Comparison of ENCODE assay signal across 8 cellular contexts in the genomic region with DNA sequence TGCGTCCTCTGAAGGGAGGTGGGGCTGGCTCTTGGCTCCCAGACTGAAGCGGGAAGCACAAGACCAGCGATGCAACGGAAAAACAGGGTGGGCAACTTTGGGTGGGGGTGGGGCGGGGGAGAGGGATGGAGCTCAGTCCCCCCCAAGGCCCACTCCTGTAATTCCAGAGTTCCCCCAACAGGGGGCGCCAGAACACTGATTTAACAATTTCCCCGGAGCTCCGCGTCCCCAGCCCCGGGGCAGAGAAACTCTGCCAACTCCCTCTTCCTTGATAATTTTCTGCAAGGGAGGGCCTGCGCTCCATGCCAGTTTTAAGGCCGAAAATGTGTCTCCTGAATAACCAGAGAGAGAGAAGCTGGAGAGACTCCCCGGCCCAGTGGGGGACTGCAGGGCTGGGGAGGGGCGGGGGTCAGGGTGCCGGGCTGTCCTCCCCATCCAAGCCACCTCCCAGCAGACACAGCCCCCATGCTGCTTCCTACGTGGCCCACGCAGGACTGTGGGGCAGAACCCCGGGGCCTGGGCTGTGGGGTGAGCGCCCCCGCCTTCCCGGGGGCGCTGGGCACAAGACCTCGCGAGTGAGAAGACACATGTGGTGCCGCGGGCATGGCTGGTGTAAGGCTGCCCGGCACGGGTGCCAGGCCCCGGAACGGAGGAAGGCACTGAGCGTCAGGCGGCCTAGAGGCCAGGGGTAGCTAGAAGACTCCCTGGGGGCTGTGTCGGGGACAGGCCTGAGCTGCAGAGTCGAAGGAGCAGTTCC. TPM values are rescaled to one million over a fixed set of nuclear protein-coding genes. Genes with fewer than 3 reads are reported as not detected.
DNase-seq lines count a peak whose midpoint lies in the region; ATAC-seq and TF ChIP-seq lines count a peak whose summit lies in the region.

No MANE protein-coding gene starts in this region.

- H3K9me3 ChIP-seq in lung (ENCODE audit: control insufficient read depth in 2 of 2, insufficient read depth in 1 of 2, low read length in 1 of 2): no peaks in the 10 kb centered on the region

- no peaks in the 10 kb centered on the region for H3K4me1 ChIP-seq in lung (ENCODE audit: control insufficient read depth in 2 of 2, insufficient read depth in 2 of 2, low read length in 2 of 2)

- ATAC-seq in lung (ENCODE audit: insufficient read depth, low FRiP score) (no peak), GM19452 (IDR thresholded peaks at IDR 0.05; ENCODE audit: unreplicated experiment) (no peak)

- WGBS in lung, 2 donors: 54 to 58% methylated on average over 34 of the region's 34 CpGs

- no peaks in the 10 kb centered on the region for H3K27me3 ChIP-seq in lung (ENCODE audit: control insufficient read depth, insufficient read depth)

- no peak overlapping the region for H3K27ac ChIP-seq in lung (ENCODE audit: low read depth in 1 of 2, low read length in 1 of 2)

- DNase-seq in NK-92 treated with Interleukin-12 subunit alpha and Interleukin-12 subunit beta, amount 100 ng/mL, for 24 hours (lab: John Stamatoyannopoulos, UW): peak; percentile 12
- DNase-seq in NK-92 (lab: John Stamatoyannopoulos, UW; ENCODE audit: unreplicated experiment) (no peak), NCI-H2171 treated with DMSO at 0.1 percent for 48 hours (lab: John Stamatoyannopoulos, UW) (peak; percentile 59), dermis blood vessel endothelial cell (peak; percentile 68), lung (ENCODE audit: low spot score) (peak; percentile 66)
- DNase-seq in activated CD4-positive, alpha-beta T cell treated with anti-CD3 and anti-CD28 coated beads for 48 hours: peak; percentile 72
- DNase-seq in stimulated activated CD8-positive, alpha-beta memory T cell treated with anti-CD3 and anti-CD28 coated beads, Interleukin-15, amount 100 ng/mL, for 1 hour (ENCODE audit: low read depth): peak; percentile 54

- H3K4me3 ChIP-seq in lung: no peak overlapping the region

- TF ChIP-seq CTCF in lung (IDR thresholded peaks at IDR 0.05; ENCODE audit: control extremely low read depth, extremely low read depth): peak; percentile 53

- no peaks in the 10 kb centered on the region for H3K36me3 ChIP-seq in lung (ENCODE audit: control insufficient read depth in 2 of 2, insufficient read depth in 2 of 2, low read length in 2 of 2)

RNA-seq across cellular contexts. Expression of gene KIF21B, which starts 51.4 kb away (rescaled TPM):
- total RNA-seq in dermis blood vessel endothelial cell (2.2 and 4.4 TPM in 2 replicates), lung (1 to 10 TPM; 4.2 to 7.4 TPM)
- 1 to 10 TPM; 1.3 to 5.3 TPM for polyA plus RNA-seq in lung
